8 cellular contexts compared by ENCODE assay signal in genomic region chr20:40968816-40969562, GRCh38. TPM values are rescaled to one million over a fixed set of nuclear protein-coding genes. Genes with fewer than 3 reads are reported as not detected.
A peak's percentile ranks its signal among the peaks of the same experiment; 100 is the strongest.
DNase-seq lines count a peak whose midpoint lies in the region; FAIRE-seq and TF ChIP-seq lines count a peak whose summit lies in the region.
"Not testable (repeated sequence)": the region's sequence is repeated elsewhere in the genome, so short reads cannot be mapped to it uniquely, and the experiment has no call there.

No MANE protein-coding gene starts in this region.

- not testable (repeated sequence) for FAIRE-seq in H54 (lab: Jason Lieb, UNC)

- H3K9ac ChIP-seq in SK-N-SH, result not testable (repeated sequence)

- H2AFZ ChIP-seq in SK-N-SH (ENCODE audit: low read depth) (peak overlapping the region; percentile 92), neuron (ENCODE audit: low read depth, low read length) (peak overlapping the region; percentile 6)

- not testable (repeated sequence) for H3K27me3 ChIP-seq in SK-N-SH (ENCODE audit: insufficient read depth); neuron (ENCODE audit: insufficient read depth, low read length)

- not testable (repeated sequence) for H3K36me3 ChIP-seq in SK-N-SH (replicated peaks in 1 of 2; ENCODE audit: control insufficient read depth in 1 of 2, insufficient read depth in 2 of 2, low read length in 1 of 2); neuron (ENCODE audit: insufficient read depth, low read length)

- H4K20me1 ChIP-seq in SK-N-SH (ENCODE audit: insufficient read depth), result not testable (repeated sequence)

- not testable (repeated sequence) for TF ChIP-seq POLR2A in H54 (IDR thresholded peaks at IDR 0.05; ENCODE audit: low read depth, low read length)

- DNase-seq in DMS53 (lab: John Stamatoyannopoulos, UW), result peak; percentile 80
- peak; percentile 61 for DNase-seq in H54 (ENCODE audit: insufficient read length, low spot score)
- DNase-seq in MV-4-11 (lab: John Stamatoyannopoulos, UW), result peak; percentile 66
- DNase-seq in SK-N-SH, result peak; percentile 81
- DNase-seq in activated naive CD4-positive, alpha-beta T cell (lab: John Stamatoyannopoulos, UW), result peak; percentile 68 to 86 (median 83)
- DNase-seq in foreskin melanocyte, result peak; percentile 60
- peak; percentile 74 for DNase-seq in stimulated activated naive CD4-positive, alpha-beta T cell treated with Interleukin-2 at 50 U/mL for 16 hours (lab: John Stamatoyannopoulos, UW)

- peak overlapping the region; percentile 53 for H3K4me2 ChIP-seq in SK-N-SH

- not testable (repeated sequence) for H3K9me2 ChIP-seq in SK-N-SH

- TF ChIP-seq CTCF in SK-N-SH (IDR thresholded peaks at IDR 0.05), result peak; percentile 98

- 56% methylated on average over 27 of the region's 28 CpGs for WGBS in SK-N-SH (ENCODE audit: low lambda C conversion rate)

- POLR2A ChIA-PET in SK-N-SH (lab: Yijun Ruan, JAX), result not testable (repeated sequence)

- not testable (repeated sequence) for H3F3A ChIP-seq in SK-N-SH (replicated peaks; ENCODE audit: insufficient read depth)

- TF ChIP-seq RAD21 in SK-N-SH (IDR thresholded peaks at IDR 0.05; ENCODE audit: low read length), result peak; percentile 99

- not testable (repeated sequence) for H3K27ac ChIP-seq in SK-N-SH (ENCODE audit: low read depth in 2 of 2, low read length in 1 of 2)

- CTCF ChIA-PET in SK-N-SH (lab: Yijun Ruan, JAX), result interaction anchor here (0.6 to 3.4 kb wide), 53 partner anchors 8 to 1920 kb away, joined by 3 to 34 read pairs (median 3); no protein-coding TSS in a partner anchor

- not testable (repeated sequence) for H3K79me2 ChIP-seq in SK-N-SH (ENCODE audit: insufficient read depth)

- TF ChIP-seq EP300 in SK-N-SH (IDR thresholded peaks at IDR 0.05; ENCODE audit: borderline replicate concordance in 1 of 2, low read depth in 1 of 2, low read length in 1 of 2), result not testable (repeated sequence)

- H3K4me3 ChIP-seq in SK-N-SH (ENCODE audit: low read depth in 2 of 2, low read length in 1 of 2), result peak overlapping the region in 1 of 2 experiments; percentile 39; a peak in 2 of 4 replicates
- not testable (repeated sequence) for H3K4me3 ChIP-seq in neuron (ENCODE audit: low read length)

- H3K9me3 ChIP-seq in SK-N-SH; neuron (ENCODE audit: low read length): not testable (repeated sequence)

- H3K4me1 ChIP-seq in SK-N-SH (ENCODE audit: control insufficient read depth in 1 of 2, insufficient read depth in 2 of 2, low read depth in 1 of 2, low read length in 1 of 2); neuron (ENCODE audit: insufficient read depth, low read length): not testable (repeated sequence)

TF ChIP-seq in SK-N-SH, 30 proteins besides CTCF, POLR2A, EP300 and RAD21:
- TF ChIP-seq SMC3 (IDR thresholded peaks at IDR 0.05; ENCODE audit: low read depth, low read length), result peak; percentile 93

RNA-seq across cellular contexts. Expression of gene TOP1, which starts 59.6 kb away (rescaled TPM):
- polyA plus RNA-seq in SK-N-SH (2012; rRNA removed), result 8.9 and 11.9 TPM in 2 replicates
- polyA plus RNA-seq in SK-N-SH (2012; cell fraction: cytosol; rRNA removed), result 16.8 and 20.3 TPM in 2 replicates
- polyA plus RNA-seq in SK-N-SH (2012; cell fraction: nucleus; rRNA removed), result 9.4 and 16.9 TPM in 2 replicates
